Comparison of ENCODE assay signal across 1 cellular context in genomic region chr15:68151277-68151676, GRCh38.
TF ChIP-seq lines count a peak whose summit lies in the region.

No MANE protein-coding gene starts in this region.

TF ChIP-seq in GM23338, 12 proteins besides CTCF, POLR2A, EP300 and RAD21 (continued from another document):
- TF ChIP-seq, protein P1, sequence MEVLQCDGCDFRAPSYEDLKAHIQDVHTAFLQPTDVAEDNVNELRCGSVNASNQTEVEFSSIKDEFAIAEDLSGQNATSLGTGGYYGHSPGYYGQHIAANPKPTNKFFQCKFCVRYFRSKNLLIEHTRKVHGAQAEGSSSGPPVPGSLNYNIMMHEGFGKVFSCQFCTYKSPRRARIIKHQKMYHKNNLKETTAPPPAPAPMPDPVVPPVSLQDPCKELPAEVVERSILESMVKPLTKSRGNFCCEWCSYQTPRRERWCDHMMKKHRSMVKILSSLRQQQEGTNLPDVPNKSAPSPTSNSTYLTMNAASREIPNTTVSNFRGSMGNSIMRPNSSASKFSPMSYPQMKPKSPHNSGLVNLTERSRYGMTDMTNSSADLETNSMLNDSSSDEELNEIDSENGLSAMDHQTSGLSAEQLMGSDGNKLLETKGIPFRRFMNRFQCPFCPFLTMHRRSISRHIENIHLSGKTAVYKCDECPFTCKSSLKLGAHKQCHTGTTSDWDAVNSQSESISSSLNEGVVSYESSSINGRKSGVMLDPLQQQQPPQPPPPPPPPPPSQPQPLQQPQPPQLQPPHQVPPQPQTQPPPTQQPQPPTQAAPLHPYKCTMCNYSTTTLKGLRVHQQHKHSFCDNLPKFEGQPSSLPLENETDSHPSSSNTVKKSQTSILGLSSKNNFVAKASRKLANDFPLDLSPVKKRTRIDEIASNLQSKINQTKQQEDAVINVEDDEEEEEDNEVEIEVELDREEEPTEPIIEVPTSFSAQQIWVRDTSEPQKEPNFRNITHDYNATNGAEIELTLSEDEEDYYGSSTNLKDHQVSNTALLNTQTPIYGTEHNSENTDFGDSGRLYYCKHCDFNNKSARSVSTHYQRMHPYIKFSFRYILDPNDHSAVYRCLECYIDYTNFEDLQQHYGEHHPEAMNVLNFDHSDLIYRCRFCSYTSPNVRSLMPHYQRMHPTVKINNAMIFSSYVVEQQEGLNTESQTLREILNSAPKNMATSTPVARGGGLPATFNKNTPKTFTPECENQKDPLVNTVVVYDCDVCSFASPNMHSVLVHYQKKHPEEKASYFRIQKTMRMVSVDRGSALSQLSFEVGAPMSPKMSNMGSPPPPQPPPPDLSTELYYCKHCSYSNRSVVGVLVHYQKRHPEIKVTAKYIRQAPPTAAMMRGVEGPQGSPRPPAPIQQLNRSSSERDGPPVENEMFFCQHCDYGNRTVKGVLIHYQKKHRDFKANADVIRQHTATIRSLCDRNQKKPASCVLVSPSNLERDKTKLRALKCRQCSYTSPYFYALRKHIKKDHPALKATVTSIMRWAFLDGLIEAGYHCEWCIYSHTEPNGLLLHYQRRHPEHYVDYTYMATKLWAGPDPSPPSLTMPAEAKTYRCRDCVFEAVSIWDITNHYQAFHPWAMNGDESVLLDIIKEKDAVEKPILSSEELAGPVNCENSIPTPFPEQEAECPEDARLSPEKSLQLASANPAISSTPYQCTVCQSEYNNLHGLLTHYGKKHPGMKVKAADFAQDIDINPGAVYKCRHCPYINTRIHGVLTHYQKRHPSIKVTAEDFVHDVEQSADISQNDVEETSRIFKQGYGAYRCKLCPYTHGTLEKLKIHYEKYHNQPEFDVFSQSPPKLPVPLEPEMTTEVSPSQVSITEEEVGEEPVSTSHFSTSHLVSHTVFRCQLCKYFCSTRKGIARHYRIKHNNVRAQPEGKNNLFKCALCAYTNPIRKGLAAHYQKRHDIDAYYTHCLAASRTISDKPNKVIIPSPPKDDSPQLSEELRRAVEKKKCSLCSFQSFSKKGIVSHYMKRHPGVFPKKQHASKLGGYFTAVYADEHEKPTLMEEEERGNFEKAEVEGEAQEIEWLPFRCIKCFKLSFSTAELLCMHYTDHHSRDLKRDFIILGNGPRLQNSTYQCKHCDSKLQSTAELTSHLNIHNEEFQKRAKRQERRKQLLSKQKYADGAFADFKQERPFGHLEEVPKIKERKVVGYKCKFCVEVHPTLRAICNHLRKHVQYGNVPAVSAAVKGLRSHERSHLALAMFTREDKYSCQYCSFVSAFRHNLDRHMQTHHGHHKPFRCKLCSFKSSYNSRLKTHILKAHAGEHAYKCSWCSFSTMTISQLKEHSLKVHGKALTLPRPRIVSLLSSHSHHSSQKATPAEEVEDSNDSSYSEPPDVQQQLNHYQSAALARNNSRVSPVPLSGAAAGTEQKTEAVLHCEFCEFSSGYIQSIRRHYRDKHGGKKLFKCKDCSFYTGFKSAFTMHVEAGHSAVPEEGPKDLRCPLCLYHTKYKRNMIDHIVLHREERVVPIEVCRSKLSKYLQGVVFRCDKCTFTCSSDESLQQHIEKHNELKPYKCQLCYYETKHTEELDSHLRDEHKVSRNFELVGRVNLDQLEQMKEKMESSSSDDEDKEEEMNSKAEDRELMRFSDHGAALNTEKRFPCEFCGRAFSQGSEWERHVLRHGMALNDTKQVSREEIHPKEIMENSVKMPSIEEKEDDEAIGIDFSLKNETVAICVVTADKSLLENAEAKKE (CRISPR knock-in tag; IDR thresholded peaks at IDR 0.05): no peak
- TF ChIP-seq EZH2phosphoT487 (IDR thresholded peaks at IDR 0.05; ENCODE audit: unreplicated experiment): no peak
- TF ChIP-seq ETS1 (IDR thresholded peaks at IDR 0.05): no peak
- TF ChIP-seq ZNF114 (CRISPR knock-in tag; IDR thresholded peaks at IDR 0.05): no peak
- no peak for TF ChIP-seq CREB1 (CRISPR knock-in tag; IDR thresholded peaks at IDR 0.05; ENCODE audit: low read depth)
- no peak for TF ChIP-seq ZNF331 (CRISPR knock-in tag; IDR thresholded peaks at IDR 0.05; ENCODE audit: low read depth)
- TF ChIP-seq STAT1 (IDR thresholded peaks at IDR 0.05; ENCODE audit: unreplicated experiment): no peak
- TF ChIP-seq REST (IDR thresholded peaks at IDR 0.05; ENCODE audit: unreplicated experiment): no peak
- TF ChIP-seq POLR2AphosphoS5 (IDR thresholded peaks at IDR 0.05; ENCODE audit: low read depth): no peak
- TF ChIP-seq EZH2 (IDR thresholded peaks at IDR 0.05; ENCODE audit: low read depth, unreplicated experiment): no peak
